Comparison of ENCODE assay signal across 14 cellular contexts in genomic region chr18:58896734-58897508, GRCh38. TPM values are rescaled to one million over a fixed set of nuclear protein-coding genes. Genes with fewer than 3 reads are reported as not detected.
DNase-seq lines count a peak whose midpoint lies in the region; ATAC-seq and TF ChIP-seq lines count a peak whose summit lies in the region.
"Had no signal": no experiment of that assay in that cellular context is flagged by ENCODE, and none has a peak within 500 bp of the region (broad histone marks: within the 10 kb centered on the region; RNA-seq: fewer than 3 reads in every experiment).

No MANE protein-coding gene starts in this region.

- H4K20me1 ChIP-seq in OCI-LY3 (ENCODE audit: insufficient read depth, low read length) = 0 out of 2 replicates have a peak, but pooled peaks cover 3% of the 10 kb centered on the region

- H4K5ac ChIP-seq in mesendoderm (ENCODE audit: low read length) = no peak overlapping the region

- H3K27me3 Mint-ChIP-seq in CD4-positive, alpha-beta memory T cell = peaks cover 4 to 9% of the 10 kb centered on the region in 2 donors
- H3K27me3 Mint-ChIP-seq: dendritic cell treated with granulocyte-macrophage colony-stimulating factor and Interleukin-4, amounts not matched to agents 40 ng/mL and 50 ng/mL, for 4 days had no signal

- peaks cover 3% of the 10 kb centered on the region; the same call in 1 of the 2 replicates for H3K27me3 ChIP-seq in HAP-1 (ENCODE audit: low read depth)
- H3K27me3 ChIP-seq in OCI-LY3 (ENCODE audit: low read depth, low read length) = no peaks in the 10 kb centered on the region
- no peaks in the 10 kb centered on the region for H3K27me3 ChIP-seq in mesendoderm (ENCODE audit: insufficient read depth, low read length, poor library complexity)
- no peaks in the 10 kb centered on the region for H3K27me3 ChIP-seq in CD4-positive, alpha-beta memory T cell (ENCODE audit: insufficient read depth, low read length)

- H3K4me2 ChIP-seq in OCI-LY3 (ENCODE audit: low read length) (peak overlapping the region; percentile 32), mesendoderm (ENCODE audit: low read length) (no peak overlapping the region)

- intact Hi-C loops in CD4-positive, alpha-beta memory T cell (cut with micrococcal nuclease) = no loop called here

- peaks cover 7 to 18% (median 11%) of the 10 kb centered on the region in 4 donors for H3K4me1 Mint-ChIP-seq in CD4-positive, alpha-beta memory T cell

- peak overlapping the region; percentile 7 for H3K18ac ChIP-seq in mesendoderm (ENCODE audit: low read length)

- no peak overlapping the region for H3K4ac ChIP-seq in mesendoderm (ENCODE audit: low read depth, low read length)

- H3K4me1 ChIP-seq in HAP-1 = peaks cover 27% of the 10 kb centered on the region
- peaks cover 43% of the 10 kb centered on the region for H3K4me1 ChIP-seq in OCI-LY3 (ENCODE audit: low read length)
- H3K4me1 ChIP-seq in mesendoderm (ENCODE audit: control insufficient read depth, low read depth, low read length) = peaks cover 7% of the 10 kb centered on the region
- H3K4me1 ChIP-seq in CD4-positive, alpha-beta memory T cell (ENCODE audit: insufficient read depth, low read length) = peaks cover 11% of the 10 kb centered on the region

- no peak overlapping the region for H2BK15ac ChIP-seq in mesendoderm (replicated peaks; ENCODE audit: low read depth)

- WGBS in mesendoderm (ENCODE audit: extremely low coverage, insufficient coverage, low lambda C conversion rate) = no CpG with 5 or more reads among the region's 8 CpGs

- no peak overlapping the region for H2AK5ac ChIP-seq in mesendoderm (ENCODE audit: low read length)

- peak overlapping the region; percentile 67 for H3K56ac ChIP-seq in mesendoderm (ENCODE audit: low read length)

- DNase-seq in D341Med (ENCODE audit: low spot score) = peak; percentile 76
- DNase-seq in HAP-1 (ENCODE audit: low spot score in 2 of 2) = peak; percentile 41 to 43
- peak; percentile 39 for DNase-seq in mesendoderm
- DNase-seq in CD4-positive, alpha-beta memory T cell = no peak
- no peak for DNase-seq in 8988T
- DNase-seq: activated CD4-positive, alpha-beta T cell treated with anti-CD3 and anti-CD28 coated beads, Interleukin-2, amount 50 U/mL, for 48 hours; activated naive CD4-positive, alpha-beta T cell treated with anti-CD3 and anti-CD28 coated beads, Interleukin-2, amount 10 ng/mL, durations not matched to agents 7 days and 5 days; foreskin melanocyte had no signal

- TF ChIP-seq CTCF in OCI-LY3 (IDR thresholded peaks at IDR 0.05; ENCODE audit: low read depth, low read length) = peak; percentile 38

- H3K23ac ChIP-seq in mesendoderm (ENCODE audit: low read length) = no peak overlapping the region

- H2BK5ac ChIP-seq in mesendoderm (ENCODE audit: low read length) = no peak overlapping the region

- H3K9ac ChIP-seq in OCI-LY3 (ENCODE audit: low read length) (peak overlapping the region; percentile 5), mesendoderm (ENCODE audit: low read length) (peak overlapping the region; percentile 17)

- POLR2A ChIA-PET in CD4-positive, alpha-beta memory T cell (lab: Charles Lee; ENCODE audit: partially characterized antibody) = interaction anchor here (1.2 kb wide), 1 partner anchor 16 kb away, joined by 3 read pairs; no protein-coding TSS in a partner anchor

- no peaks in the 10 kb centered on the region for H3K9me3 ChIP-seq in HAP-1
- H3K9me3 ChIP-seq in OCI-LY3 (ENCODE audit: insufficient read depth, low read length) = no peaks in the 10 kb centered on the region
- H3K9me3 ChIP-seq in CD4-positive, alpha-beta memory T cell (ENCODE audit: control insufficient read depth in 1 of 2, low read length in 2 of 2) = no peaks in the 10 kb centered on the region

- H2AFZ ChIP-seq in OCI-LY3 (ENCODE audit: low read depth, low read length) = no peak overlapping the region

- H3K27ac Mint-ChIP-seq in CD4-positive, alpha-beta memory T cell = no peak overlapping the region
- H3K27ac Mint-ChIP-seq: activated naive CD4-positive, alpha-beta T cell treated with anti-CD3 and anti-CD28 coated beads, Interleukin-2, amount 10 ng/mL, durations not matched to agents 7 days and 5 days; dendritic cell treated with granulocyte-macrophage colony-stimulating factor and Interleukin-4, amounts not matched to agents 40 ng/mL and 50 ng/mL, for 4 days had no signal

- ATAC-seq in GM19467 (IDR thresholded peaks at IDR 0.05; ENCODE audit: unreplicated experiment) (no peak), HG02884 (IDR thresholded peaks at IDR 0.05; ENCODE audit: unreplicated experiment) (no peak)
- ATAC-seq: SK-N-SH treated with all-trans-retinoic acid at 6 μM for 48 hours had no signal

- H3K27ac ChIP-seq in OCI-LY3 (ENCODE audit: low read length) = peak overlapping the region; percentile 48
- H3K27ac ChIP-seq in mesendoderm (ENCODE audit: low read depth, low read length) = no peak overlapping the region
- no peak overlapping the region for H3K27ac ChIP-seq in CD4-positive, alpha-beta memory T cell (ENCODE audit: low read depth, low read length)

- in situ Hi-C loops in HAP-1 (cut with MboI; ENCODE audit: low sequenced_read_pairs) = no loop called here

- no peaks in the 10 kb centered on the region for H3K36me3 ChIP-seq in HAP-1 (replicated peaks)
- H3K36me3 ChIP-seq in OCI-LY3 (replicated peaks; ENCODE audit: low read depth, low read length) = peaks cover 63% of the 10 kb centered on the region
- H3K36me3 ChIP-seq in mesendoderm (ENCODE audit: control insufficient read depth, insufficient read depth, low read length) = peaks cover 2% of the 10 kb centered on the region
- no peaks in the 10 kb centered on the region for H3K36me3 ChIP-seq in CD4-positive, alpha-beta memory T cell (ENCODE audit: insufficient read depth, low read length)

- H3K79me2 ChIP-seq in OCI-LY3 (ENCODE audit: low read length) (peaks cover 76% of the 10 kb centered on the region), mesendoderm (ENCODE audit: control insufficient read depth, insufficient read depth, low read length) (peaks cover 87% of the 10 kb centered on the region)

- H3K9me3 Mint-ChIP-seq in CD4-positive, alpha-beta memory T cell = no peaks in the 10 kb centered on the region
- H3K9me3 Mint-ChIP-seq: activated naive CD4-positive, alpha-beta T cell treated with anti-CD3 and anti-CD28 coated beads, Interleukin-2, amount 10 ng/mL, durations not matched to agents 7 days and 5 days; dendritic cell treated with granulocyte-macrophage colony-stimulating factor and Interleukin-4, amounts not matched to agents 40 ng/mL and 50 ng/mL, for 4 days had no signal

- H3K4me3 Mint-ChIP-seq in CD4-positive, alpha-beta memory T cell = peak overlapping the region in 1 of 8 donors; percentile 41
- H3K4me3 Mint-ChIP-seq: activated naive CD4-positive, alpha-beta T cell treated with anti-CD3 and anti-CD28 coated beads, Interleukin-2, amount 10 ng/mL, durations not matched to agents 7 days and 5 days; CD14-positive monocyte; dendritic cell treated with granulocyte-macrophage colony-stimulating factor and Interleukin-4, amounts not matched to agents 40 ng/mL and 50 ng/mL, for 4 days had no signal

- CTCF ChIA-PET in CD4-positive, alpha-beta memory T cell (lab: Charles Lee; ENCODE audit: partially characterized antibody) = no interaction called here

- no peak overlapping the region for H3K4me3 ChIP-seq in HAP-1
- H3K4me3 ChIP-seq in OCI-LY3 (ENCODE audit: low read length) = peak overlapping the region; percentile 4; the same call in 1 of the 2 replicates
- no peak overlapping the region for H3K4me3 ChIP-seq in mesendoderm (ENCODE audit: low read length)
- no peak overlapping the region for H3K4me3 ChIP-seq in CD4-positive, alpha-beta memory T cell (ENCODE audit: low read length in 2 of 2)

- no peak overlapping the region for H4K8ac ChIP-seq in mesendoderm (ENCODE audit: low read depth, low read length)

- peaks cover 0 to 4% of the 10 kb centered on the region in 2 donors for H3K36me3 Mint-ChIP-seq in CD4-positive, alpha-beta memory T cell
- H3K36me3 Mint-ChIP-seq: activated naive CD4-positive, alpha-beta T cell treated with anti-CD3 and anti-CD28 coated beads, Interleukin-2, amount 10 ng/mL, durations not matched to agents 7 days and 5 days had no signal

- peaks cover 32% of the 10 kb centered on the region for H3K79me1 ChIP-seq in mesendoderm (ENCODE audit: low read length)

- H2BK120ac ChIP-seq in mesendoderm (ENCODE audit: low read depth, low read length) = no peak overlapping the region

RNA-seq across cellular contexts. Expression of gene ZNF532, which starts 32.2 kb away (rescaled TPM):
- 91.0 TPM for polyA plus RNA-seq in mesendoderm (2013, experiment 1 of 2)
- polyA plus RNA-seq in mesendoderm (2013, experiment 2 of 2) = 94.4 TPM
- 1 to 10 TPM; 7.8 to 9.2 TPM for total RNA-seq in CD4-positive, alpha-beta memory T cell
- 1 to 10 TPM in 1 of 2 donors, not detected in 1; 1.1 TPM for polyA plus RNA-seq in CD4-positive, alpha-beta memory T cell

Comparison
In these comparisons a context has a peak if more than half of its experiments do, and no peak if none do; other contexts are left out.
1. DNase-seq: peak in D341Med (single experiment), HAP-1 (2 of 2) and mesendoderm (single experiment); none in CD4-positive, alpha-beta memory T cell (0 of 5) and 8988T (single experiment).